ENCODE assay signal across 8 cellular contexts in genomic region chr5:41270423-41271251, GRCh38. TPM values are rescaled to one million over a fixed set of nuclear protein-coding genes. Genes with fewer than 3 reads are reported as not detected.
DNase-seq lines count a peak whose midpoint lies in the region; ATAC-seq, FAIRE-seq and TF ChIP-seq lines count a peak whose summit lies in the region.

No MANE protein-coding gene starts in this region.

- intact Hi-C loops in upper lobe of right lung (cut with DNase I) = no loop called here

- no peaks in the 10 kb centered on the region for H3K9me3 ChIP-seq in upper lobe of right lung

- DNase-seq in AG09309 (ENCODE audit: low read depth) = peak; percentile 54
- DNase-seq in NCI-H2227 treated with DMSO at 0.1 percent for 48 hours (lab: John Stamatoyannopoulos, UW) = peak; percentile 53
- peak; percentile 54 for DNase-seq in bronchial epithelial cell (ENCODE audit: low read depth)
- peak; percentile 68 for DNase-seq in kidney tubule cell (ENCODE audit: low spot score)
- no peak for DNase-seq in upper lobe of right lung
- no peak for DNase-seq in NCI-H2081 (lab: John Stamatoyannopoulos, UW)

- H3K4me3 ChIP-seq in AG09309 (ENCODE audit: control insufficient read depth, low read depth, low read length) (no peak overlapping the region), bronchial epithelial cell (ENCODE audit: low read depth, low read length) (no peak overlapping the region), upper lobe of right lung (no peak overlapping the region)

- no peaks in the 10 kb centered on the region for H3K4me1 ChIP-seq in upper lobe of right lung

- ATAC-seq in GM18517 (IDR thresholded peaks at IDR 0.05; ENCODE audit: unreplicated experiment) = peak; percentile 91
- ATAC-seq in HG02973 (IDR thresholded peaks at IDR 0.05; ENCODE audit: unreplicated experiment) = peak; percentile 79
- ATAC-seq in upper lobe of right lung = peak; percentile 87

- no peaks in the 10 kb centered on the region for H3K36me3 ChIP-seq in bronchial epithelial cell (ENCODE audit: control insufficient read depth, insufficient read depth, low read length)
- H3K36me3 ChIP-seq in upper lobe of right lung = no peaks in the 10 kb centered on the region

- no peak overlapping the region for H3K27ac ChIP-seq in upper lobe of right lung

- no peaks in the 10 kb centered on the region for H3K27me3 ChIP-seq in bronchial epithelial cell (ENCODE audit: control insufficient read depth, insufficient read depth, low read length)
- H3K27me3 ChIP-seq in upper lobe of right lung = no peaks in the 10 kb centered on the region

- TF ChIP-seq CTCF in AG09309 (IDR thresholded peaks at IDR 0.05; ENCODE audit: control insufficient read depth, insufficient read depth, low read depth, low read length, missing control alignments) = peak; percentile 78
- peak; percentile 63 for TF ChIP-seq CTCF in bronchial epithelial cell (IDR thresholded peaks at IDR 0.05; ENCODE audit: insufficient read depth, low read length, severe bottlenecking)
- TF ChIP-seq CTCF in upper lobe of right lung (IDR thresholded peaks at IDR 0.05) = peak; percentile 71

- no peak for FAIRE-seq in bronchial epithelial cell (lab: Jason Lieb, UNC)

RNA-seq across cellular contexts. Expression of gene C6, which starts 57.3 kb away (rescaled TPM):
- not detected in 2 replicates for total RNA-seq in bronchial epithelial cell
- total RNA-seq in upper lobe of right lung = 0.69 TPM

Comparison
In these comparisons a context has a peak if more than half of its experiments do, and no peak if none do; other contexts are left out.
1. DNase-seq: peak in AG09309 (single experiment), NCI-H2227 treated with DMSO at 0.1 percent for 48 hours (single experiment), bronchial epithelial cell (single experiment) and kidney tubule cell (single experiment); none in upper lobe of right lung (single experiment) and NCI-H2081 (0 of 2).
2. Peak in every context shown above with its lines, with median percentiles within 50 percentile points of each other: CTCF ChIP-seq and ATAC-seq.